33 cellular contexts compared by ENCODE assay signal in genomic region chr1:216207154-216207553, GRCh38.
"Had no signal": no experiment of that assay in that cellular context is flagged by ENCODE, and none has a peak within 500 bp of the region (broad histone marks: within the 10 kb centered on the region; RNA-seq: fewer than 3 reads in every experiment).

No MANE protein-coding gene starts in this region.

- H3K4me3 Mint-ChIP-seq: activated B cell treated with CpG ODN at 0.5 μM for 24 hours; activated CD8-positive, alpha-beta T cell treated with anti-CD3 and anti-CD28 coated beads for 36 hours; activated naive CD8-positive, alpha-beta T cell; activated T-cell treated with anti-CD3 and anti-CD28 coated beads, Interleukin-2, amount 50 U/mL, for 4 hours; activated T-helper 17 cell treated with anti-CD3 and anti-CD28 coated beads, Interleukin-2, amount 50 U/mL, for 72 hours; central memory CD8-positive, alpha-beta T cell; T-helper 17 cell; T-helper 2 cell treated with Interferon-gamma antibody and Interleukin-4, amounts not matched to agents 5 μg/mL and 100 μg/mL, for 36 hours had no signal

- H3K36me3 ChIP-seq: brain microvascular endothelial cell, esophagus squamous epithelium, gastroesophageal sphincter, WERI-Rb-1 had no signal

- H3K27me3 ChIP-seq: brain microvascular endothelial cell, esophagus squamous epithelium, gastroesophageal sphincter had no signal

- H3K9me3 Mint-ChIP-seq: activated B cell treated with CpG ODN at 0.5 μM for 24 hours; activated T-cell treated with anti-CD3 and anti-CD28 coated beads, Interleukin-2, amount 50 U/mL, for 4 hours; T-helper 2 cell treated with Interferon-gamma antibody and Interleukin-4, amounts not matched to agents 5 μg/mL and 100 μg/mL, for 36 hours had no signal

- DNase-seq: activated B cell treated with CpG ODN at 0.5 μM for 24 hours; activated CD4-positive, alpha-beta T cell treated with anti-CD3 and anti-CD28 coated beads for 48 hours; activated CD4-positive, alpha-beta T cell treated with anti-CD3 and anti-CD28 coated beads, Interleukin-2, amount 50 U/mL, for 1 hour; activated CD4-positive, alpha-beta T cell treated with anti-CD3 and anti-CD28 coated beads, Interleukin-2, amount 50 U/mL, for 48 hours; activated CD8-positive, alpha-beta memory T cell treated with anti-CD3 and anti-CD28 coated beads for 24 hours; activated CD8-positive, alpha-beta T cell treated with anti-CD3 and anti-CD28 coated beads for 36 hours; activated effector memory CD4-positive, alpha-beta T cell treated with Interleukin-2 at 50 U/mL for 16 hours; activated gamma-delta T cell treated with Interleukin-2 at 50 U/mL for 16 hours; activated naive CD4-positive, alpha-beta T cell treated with anti-CD3 and anti-CD28 coated beads, Interleukin-2, amount 50 U/mL, for 16 hours; activated naive CD4-positive, alpha-beta T cell treated with Interleukin-2 at 50 U/mL for 16 hours; activated T-cell treated with anti-CD3 and anti-CD28 coated beads, Interleukin-2, amount 50 U/mL, for 4 hours; amniotic stem cell; anterior cingulate cortex; brain microvascular endothelial cell; effector CD8-positive, alpha-beta T cell; esophagus squamous epithelium; foreskin melanocyte; T-helper 1 cell; T-helper 17 cell; T1000; WERI-Rb-1 had no signal

- H3K4me3 ChIP-seq: esophagus squamous epithelium, gastroesophageal sphincter had no signal

- H3K4me1 Mint-ChIP-seq: activated B cell treated with CpG ODN at 0.5 μM for 24 hours; activated T-helper 17 cell treated with anti-CD3 and anti-CD28 coated beads, Interleukin-2, amount 50 U/mL, for 72 hours; central memory CD8-positive, alpha-beta T cell; T-helper 17 cell had no signal

- H3K27me3 Mint-ChIP-seq: activated B cell treated with CpG ODN at 0.5 μM for 24 hours; activated CD8-positive, alpha-beta T cell treated with anti-CD3 and anti-CD28 coated beads for 36 hours; activated naive CD8-positive, alpha-beta T cell; activated T-helper 17 cell treated with anti-CD3 and anti-CD28 coated beads, Interleukin-2, amount 50 U/mL, for 72 hours; central memory CD8-positive, alpha-beta T cell; T-helper 17 cell had no signal

- H3K27ac Mint-ChIP-seq: activated B cell treated with CpG ODN at 0.5 μM for 24 hours; activated CD8-positive, alpha-beta T cell treated with anti-CD3 and anti-CD28 coated beads for 36 hours; activated naive CD8-positive, alpha-beta T cell; activated T-helper 17 cell treated with anti-CD3 and anti-CD28 coated beads, Interleukin-2, amount 50 U/mL, for 72 hours; T-helper 17 cell; T-helper 2 cell treated with Interferon-gamma antibody and Interleukin-4, amounts not matched to agents 5 μg/mL and 100 μg/mL, for 36 hours had no signal

- H3K36me3 Mint-ChIP-seq: activated naive CD8-positive, alpha-beta T cell had no signal

- H3K9me3 ChIP-seq: esophagus squamous epithelium, gastroesophageal sphincter had no signal

- H3K4me1 ChIP-seq: esophagus squamous epithelium, gastroesophageal sphincter had no signal

- H3K27ac ChIP-seq: brain microvascular endothelial cell, epithelial cell of prostate, esophagus squamous epithelium, gastroesophageal sphincter, WERI-Rb-1 had no signal

- FAIRE-seq: astrocyte, bronchial epithelial cell, colon, endometrium, endothelial cell of umbilical vein had no signal

- ATAC-seq: activated CD4-positive, CD25-positive, alpha-beta regulatory T cell treated with anti-CD3 and anti-CD28 coated beads, Interleukin-2, amount 50 U/mL, for 24 hours; activated CD8-positive, alpha-beta T cell treated with anti-CD3 and anti-CD28 coated beads for 36 hours; activated T-cell treated with anti-CD3 and anti-CD28 coated beads, Interleukin-2, amount 50 U/mL, for 4 hours; activated T-helper 17 cell treated with anti-CD3 and anti-CD28 coated beads, Interleukin-2, amount 50 U/mL, for 72 hours; gastroesophageal sphincter; T-helper 17 cell had no signal
